Comparison of ENCODE assay signal across 12 cellular contexts in genomic region chr1:211632808-211633522, GRCh38. TPM values are rescaled to one million over a fixed set of nuclear protein-coding genes. Genes with fewer than 3 reads are reported as not detected.
A peak's percentile ranks its signal among the peaks of the same experiment; 100 is the strongest.
DNase-seq lines count a peak whose midpoint lies in the region; ATAC-seq and TF ChIP-seq lines count a peak whose summit lies in the region.
"Had no signal": no experiment of that assay in that cellular context is flagged by ENCODE, and none has a peak within 500 bp of the region (broad histone marks: within the 10 kb centered on the region; RNA-seq: fewer than 3 reads in every experiment).

No MANE protein-coding gene starts in this region.

- POLR2A ChIA-PET in naive thymus-derived CD4-positive, alpha-beta T cell (lab: Charles Lee), result no interaction called here

- TF ChIP-seq CTCF in AG09309 (IDR thresholded peaks at IDR 0.05; ENCODE audit: control insufficient read depth, insufficient read depth, low read depth, low read length, missing control alignments), result no peak
- no peak for TF ChIP-seq CTCF in coronary artery (IDR thresholded peaks at IDR 0.05)

- H3K27me3 ChIP-seq in naive thymus-derived CD4-positive, alpha-beta T cell (ENCODE audit: control insufficient read depth in 2 of 2, insufficient read depth in 2 of 2, low read length in 2 of 2), result no peaks in the 10 kb centered on the region
- H3K27me3 ChIP-seq: dorsolateral prefrontal cortex had no signal

- peaks cover 0 to 4% (median 0%) of the 10 kb centered on the region in 7 donors for H3K4me1 Mint-ChIP-seq in naive thymus-derived CD4-positive, alpha-beta T cell
- H3K4me1 Mint-ChIP-seq: neural crest cell had no signal

- H3K4me3 Mint-ChIP-seq in naive thymus-derived CD4-positive, alpha-beta T cell, result no peak overlapping the region
- H3K4me3 Mint-ChIP-seq: neural crest cell had no signal

- no peaks in the 10 kb centered on the region for H3K9me3 ChIP-seq in naive thymus-derived CD4-positive, alpha-beta T cell (ENCODE audit: control insufficient read depth in 2 of 3, low read length in 3 of 3)

- no peaks in the 10 kb centered on the region for H3K36me3 ChIP-seq in naive thymus-derived CD4-positive, alpha-beta T cell (ENCODE audit: control insufficient read depth in 2 of 3, insufficient read depth in 3 of 3, low read length in 3 of 3)

- CTCF ChIA-PET in naive thymus-derived CD4-positive, alpha-beta T cell (lab: Charles Lee), result no interaction called here

- H3K27me3 Mint-ChIP-seq in naive thymus-derived CD4-positive, alpha-beta T cell, result peaks cover 0 to 12% (median 0%) of the 10 kb centered on the region in 5 donors

- H3K4me3 ChIP-seq in AG09309 (ENCODE audit: control insufficient read depth, low read depth, low read length), result no peak overlapping the region
- H3K4me3 ChIP-seq in coronary artery, result no peak overlapping the region
- no peak overlapping the region for H3K4me3 ChIP-seq in naive thymus-derived CD4-positive, alpha-beta T cell (ENCODE audit: low read length)
- H3K4me3 ChIP-seq: dorsolateral prefrontal cortex had no signal

- no peaks in the 10 kb centered on the region for H3K4me1 ChIP-seq in naive thymus-derived CD4-positive, alpha-beta T cell (ENCODE audit: control insufficient read depth in 2 of 2, insufficient read depth in 2 of 2, low read length in 2 of 2)

- intact Hi-C loops in naive thymus-derived CD4-positive, alpha-beta T cell (cut with micrococcal nuclease), result no loop called here

- peak; percentile 22 for ATAC-seq in naive thymus-derived CD4-positive, alpha-beta T cell
- ATAC-seq in HG03175 (IDR thresholded peaks at IDR 0.05; ENCODE audit: unreplicated experiment) (no peak), GM18502 (IDR thresholded peaks at IDR 0.05; ENCODE audit: poor library complexity, unreplicated experiment) (no peak)

- no peak overlapping the region for H3K27ac Mint-ChIP-seq in naive thymus-derived CD4-positive, alpha-beta T cell

- peak overlapping the region; percentile 41 to 72 for H3K27ac ChIP-seq in coronary artery
- H3K27ac ChIP-seq in naive thymus-derived CD4-positive, alpha-beta T cell (ENCODE audit: low read depth, low read length), result no peak overlapping the region
- H3K27ac ChIP-seq: dorsolateral prefrontal cortex had no signal

- DNase-seq in AG09309 (ENCODE audit: low read depth) (peak; percentile 82), M059J (ENCODE audit: low read depth) (peak; percentile 95), coronary artery (ENCODE audit: low spot score) (no peak), LoVo (ENCODE audit: low spot score) (no peak), NCI-H2081 treated with DMSO at 0.1 percent for 48 hours (lab: John Stamatoyannopoulos, UW) (no peak)
- DNase-seq in naive thymus-derived CD4-positive, alpha-beta T cell, result no peak
- DNase-seq: activated CD4-positive, alpha-beta T cell treated with anti-CD3 and anti-CD28 coated beads, Interleukin-2, amount 50 U/mL, for 48 hours; dorsolateral prefrontal cortex; NCI-H1092 had no signal

- H3K36me3 Mint-ChIP-seq in naive thymus-derived CD4-positive, alpha-beta T cell, result no peaks in the 10 kb centered on the region

- H3K9me3 Mint-ChIP-seq in naive thymus-derived CD4-positive, alpha-beta T cell, result no peaks in the 10 kb centered on the region
- H3K9me3 Mint-ChIP-seq: neural crest cell had no signal

RNA-seq across cellular contexts. Expression of gene NEK2, which starts 42.5 kb away (rescaled TPM):
- 35.6 and 58.6 TPM in 2 replicates for total RNA-seq in M059J (2014; rRNA removed; shearing (Covaris generic))
- 10 to 100 TPM in 1 of 5 experiments, under 1 TPM in 3, not detected in 1; 0.16 to 26.5 (median 0.25) TPM for total RNA-seq in naive thymus-derived CD4-positive, alpha-beta T cell
- polyA plus RNA-seq in naive thymus-derived CD4-positive, alpha-beta T cell, result under 1 TPM in 1 of 2 donors, not detected in 1; 0.11 TPM

RNA-seq across cellular contexts. Expression of gene SLC30A1, which starts 54.0 kb away (rescaled TPM):
- total RNA-seq in M059J (2014; rRNA removed; shearing (Covaris generic)), result 8.2 and 16.1 TPM in 2 replicates
- total RNA-seq in naive thymus-derived CD4-positive, alpha-beta T cell, result 10 to 100 TPM in 1 of 5 experiments, 1 to 10 TPM in 4; 5.8 to 12.1 (median 8.8) TPM
- 1 to 10 TPM; 1.1 to 2.0 TPM for polyA plus RNA-seq in naive thymus-derived CD4-positive, alpha-beta T cell

Comparison
In these comparisons a context has a peak if more than half of its experiments do, and no peak if none do; other contexts are left out.
1. DNase-seq: peak in AG09309 (single experiment) and M059J (single experiment); none in coronary artery (single experiment), naive thymus-derived CD4-positive, alpha-beta T cell (0 of 9), LoVo (single experiment) and NCI-H2081 treated with DMSO at 0.1 percent for 48 hours (single experiment).